1 cellular context compared by ENCODE assay signal in genomic region chr20:43749734-43750294, GRCh38.
TF ChIP-seq lines count a peak whose summit lies in the region.

No MANE protein-coding gene starts in this region.

TF ChIP-seq in GM12878, 131 proteins besides CTCF, POLR2A, EP300 and RAD21 (continued from another document and continues in another):
- TF ChIP-seq PRDM15 (CRISPR knock-in tag; IDR thresholded peaks at IDR 0.05) = no peak
- TF ChIP-seq CHD1 (IDR thresholded peaks at IDR 0.05; ENCODE audit: low read depth, low read length) = no peak
- TF ChIP-seq BRCA1 (IDR thresholded peaks at IDR 0.05; ENCODE audit: low read depth, low read length) = no peak
- TF ChIP-seq PML (IDR thresholded peaks at IDR 0.05; ENCODE audit: low read length) = no peak
- no peak for TF ChIP-seq ZNF622 (IDR thresholded peaks at IDR 0.05)
- TF ChIP-seq WRNIP1 (IDR thresholded peaks at IDR 0.05; ENCODE audit: borderline replicate concordance, low read depth, low read length) = no peak
- TF ChIP-seq SIX5 (IDR thresholded peaks at IDR 0.05; ENCODE audit: low read depth, low read length, severe bottlenecking) = no peak
- TF ChIP-seq RCOR1 (conservative IDR thresholded peaks at IDR 0.05; ENCODE audit: low read depth, low read length) = no peak
- TF ChIP-seq EED (IDR thresholded peaks at IDR 0.05; ENCODE audit: low read depth) = peak; percentile 71
- TF ChIP-seq PBX3 (IDR thresholded peaks at IDR 0.05; ENCODE audit: insufficient replicate concordance, low read depth, low read length) = no peak
- TF ChIP-seq MYC (IDR thresholded peaks at IDR 0.05; ENCODE audit: insufficient read depth, insufficient read length, insufficient replicate concordance, low read length, severe bottlenecking) = no peak
- no peak for TF ChIP-seq HDAC2 (IDR thresholded peaks at IDR 0.05)
- TF ChIP-seq SP1 (IDR thresholded peaks at IDR 0.05; ENCODE audit: low read depth, low read length) = peak; percentile 20
- TF ChIP-seq POLR2AphosphoS2 (IDR thresholded peaks at IDR 0.05; ENCODE audit: low read depth, low read length) = no peak
- TF ChIP-seq POU2F2 (IDR thresholded peaks at IDR 0.05; ENCODE audit: borderline replicate concordance, low read depth, low read length) = peak; percentile 65; the same call in 1 of the 3 replicates
- no peak for TF ChIP-seq YBX1 (IDR thresholded peaks at IDR 0.05)
- TF ChIP-seq USF2 (IDR thresholded peaks at IDR 0.05; ENCODE audit: borderline replicate concordance, low read depth, low read length) = no peak
- TF ChIP-seq TCF12 (IDR thresholded peaks at IDR 0.05; ENCODE audit: low read depth, low read length) = peak; percentile 66; the same call in 1 of the 2 replicates
- no peak for TF ChIP-seq SREBF1 (IDR thresholded peaks at IDR 0.05; ENCODE audit: low read length)
- 0 out of 2 replicates have a peak, but pooled peaks have one; percentile 7 for TF ChIP-seq BCL11A (IDR thresholded peaks at IDR 0.05; ENCODE audit: low read depth, low read length)
- peak; percentile 54 for TF ChIP-seq DPF2 (IDR thresholded peaks at IDR 0.05)
- no peak for TF ChIP-seq NRF1 (conservative IDR thresholded peaks at IDR 0.05; ENCODE audit: low read depth, low read length)
- TF ChIP-seq E2F4 (IDR thresholded peaks at IDR 0.05; ENCODE audit: low read depth, low read length) = no peak
- peak; percentile 41; the same call in 1 of the 2 replicates for TF ChIP-seq TBL1XR1 (IDR thresholded peaks at IDR 0.05; ENCODE audit: low read depth, low read length)
- TF ChIP-seq, protein P1, sequence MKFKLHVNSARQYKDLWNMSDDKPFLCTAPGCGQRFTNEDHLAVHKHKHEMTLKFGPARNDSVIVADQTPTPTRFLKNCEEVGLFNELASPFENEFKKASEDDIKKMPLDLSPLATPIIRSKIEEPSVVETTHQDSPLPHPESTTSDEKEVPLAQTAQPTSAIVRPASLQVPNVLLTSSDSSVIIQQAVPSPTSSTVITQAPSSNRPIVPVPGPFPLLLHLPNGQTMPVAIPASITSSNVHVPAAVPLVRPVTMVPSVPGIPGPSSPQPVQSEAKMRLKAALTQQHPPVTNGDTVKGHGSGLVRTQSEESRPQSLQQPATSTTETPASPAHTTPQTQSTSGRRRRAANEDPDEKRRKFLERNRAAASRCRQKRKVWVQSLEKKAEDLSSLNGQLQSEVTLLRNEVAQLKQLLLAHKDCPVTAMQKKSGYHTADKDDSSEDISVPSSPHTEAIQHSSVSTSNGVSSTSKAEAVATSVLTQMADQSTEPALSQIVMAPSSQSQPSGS (IDR thresholded peaks at IDR 0.05; ENCODE audit: low read length) = no peak
- TF ChIP-seq NFIC (IDR thresholded peaks at IDR 0.05; ENCODE audit: low read depth, low read length) = no peak
- TF ChIP-seq KLF5 (IDR thresholded peaks at IDR 0.05; ENCODE audit: partially characterized antibody) = peak; percentile 58
- no peak for TF ChIP-seq FOXM1 (IDR thresholded peaks at IDR 0.05; ENCODE audit: low read depth, low read length)
- TF ChIP-seq RELA (IDR thresholded peaks at IDR 0.05; ENCODE audit: borderline replicate concordance, partially characterized antibody) = peak; percentile 48
- no peak for TF ChIP-seq NR2C2 (IDR thresholded peaks at IDR 0.05; ENCODE audit: borderline replicate concordance, control insufficient read depth, insufficient read length, low read depth)
- TF ChIP-seq, protein P2, sequence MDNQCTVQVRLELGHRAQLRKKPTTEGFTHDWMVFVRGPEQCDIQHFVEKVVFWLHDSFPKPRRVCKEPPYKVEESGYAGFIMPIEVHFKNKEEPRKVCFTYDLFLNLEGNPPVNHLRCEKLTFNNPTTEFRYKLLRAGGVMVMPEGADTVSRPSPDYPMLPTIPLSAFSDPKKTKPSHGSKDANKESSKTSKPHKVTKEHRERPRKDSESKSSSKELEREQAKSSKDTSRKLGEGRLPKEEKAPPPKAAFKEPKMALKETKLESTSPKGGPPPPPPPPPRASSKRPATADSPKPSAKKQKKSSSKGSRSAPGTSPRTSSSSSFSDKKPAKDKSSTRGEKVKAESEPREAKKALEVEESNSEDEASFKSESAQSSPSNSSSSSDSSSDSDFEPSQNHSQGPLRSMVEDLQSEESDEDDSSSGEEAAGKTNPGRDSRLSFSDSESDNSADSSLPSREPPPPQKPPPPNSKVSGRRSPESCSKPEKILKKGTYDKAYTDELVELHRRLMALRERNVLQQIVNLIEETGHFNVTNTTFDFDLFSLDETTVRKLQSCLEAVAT (IDR thresholded peaks at IDR 0.05) = peak; percentile 45
- TF ChIP-seq ZNF217 (IDR thresholded peaks at IDR 0.05) = no peak
- TF ChIP-seq POLR2AphosphoS5 (IDR thresholded peaks at IDR 0.05; ENCODE audit: low read length) = no peak
- TF ChIP-seq STAT1 (conservative IDR thresholded peaks at IDR 0.05) = no peak
- no peak for TF ChIP-seq SMAD1 (IDR thresholded peaks at IDR 0.05; ENCODE audit: low read depth, partially characterized antibody)
- TF ChIP-seq MTA2 (IDR thresholded peaks at IDR 0.05; ENCODE audit: low read depth) = no peak
- TF ChIP-seq, protein P3, sequence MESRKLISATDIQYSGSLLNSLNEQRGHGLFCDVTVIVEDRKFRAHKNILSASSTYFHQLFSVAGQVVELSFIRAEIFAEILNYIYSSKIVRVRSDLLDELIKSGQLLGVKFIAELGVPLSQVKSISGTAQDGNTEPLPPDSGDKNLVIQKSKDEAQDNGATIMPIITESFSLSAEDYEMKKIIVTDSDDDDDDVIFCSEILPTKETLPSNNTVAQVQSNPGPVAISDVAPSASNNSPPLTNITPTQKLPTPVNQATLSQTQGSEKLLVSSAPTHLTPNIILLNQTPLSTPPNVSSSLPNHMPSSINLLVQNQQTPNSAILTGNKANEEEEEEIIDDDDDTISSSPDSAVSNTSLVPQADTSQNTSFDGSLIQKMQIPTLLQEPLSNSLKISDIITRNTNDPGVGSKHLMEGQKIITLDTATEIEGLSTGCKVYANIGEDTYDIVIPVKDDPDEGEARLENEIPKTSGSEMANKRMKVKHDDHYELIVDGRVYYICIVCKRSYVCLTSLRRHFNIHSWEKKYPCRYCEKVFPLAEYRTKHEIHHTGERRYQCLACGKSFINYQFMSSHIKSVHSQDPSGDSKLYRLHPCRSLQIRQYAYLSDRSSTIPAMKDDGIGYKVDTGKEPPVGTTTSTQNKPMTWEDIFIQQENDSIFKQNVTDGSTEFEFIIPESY (IDR thresholded peaks at IDR 0.05) = no peak
- no peak for TF ChIP-seq BACH1 (IDR thresholded peaks at IDR 0.05; ENCODE audit: borderline replicate concordance)
- TF ChIP-seq, protein P4, sequence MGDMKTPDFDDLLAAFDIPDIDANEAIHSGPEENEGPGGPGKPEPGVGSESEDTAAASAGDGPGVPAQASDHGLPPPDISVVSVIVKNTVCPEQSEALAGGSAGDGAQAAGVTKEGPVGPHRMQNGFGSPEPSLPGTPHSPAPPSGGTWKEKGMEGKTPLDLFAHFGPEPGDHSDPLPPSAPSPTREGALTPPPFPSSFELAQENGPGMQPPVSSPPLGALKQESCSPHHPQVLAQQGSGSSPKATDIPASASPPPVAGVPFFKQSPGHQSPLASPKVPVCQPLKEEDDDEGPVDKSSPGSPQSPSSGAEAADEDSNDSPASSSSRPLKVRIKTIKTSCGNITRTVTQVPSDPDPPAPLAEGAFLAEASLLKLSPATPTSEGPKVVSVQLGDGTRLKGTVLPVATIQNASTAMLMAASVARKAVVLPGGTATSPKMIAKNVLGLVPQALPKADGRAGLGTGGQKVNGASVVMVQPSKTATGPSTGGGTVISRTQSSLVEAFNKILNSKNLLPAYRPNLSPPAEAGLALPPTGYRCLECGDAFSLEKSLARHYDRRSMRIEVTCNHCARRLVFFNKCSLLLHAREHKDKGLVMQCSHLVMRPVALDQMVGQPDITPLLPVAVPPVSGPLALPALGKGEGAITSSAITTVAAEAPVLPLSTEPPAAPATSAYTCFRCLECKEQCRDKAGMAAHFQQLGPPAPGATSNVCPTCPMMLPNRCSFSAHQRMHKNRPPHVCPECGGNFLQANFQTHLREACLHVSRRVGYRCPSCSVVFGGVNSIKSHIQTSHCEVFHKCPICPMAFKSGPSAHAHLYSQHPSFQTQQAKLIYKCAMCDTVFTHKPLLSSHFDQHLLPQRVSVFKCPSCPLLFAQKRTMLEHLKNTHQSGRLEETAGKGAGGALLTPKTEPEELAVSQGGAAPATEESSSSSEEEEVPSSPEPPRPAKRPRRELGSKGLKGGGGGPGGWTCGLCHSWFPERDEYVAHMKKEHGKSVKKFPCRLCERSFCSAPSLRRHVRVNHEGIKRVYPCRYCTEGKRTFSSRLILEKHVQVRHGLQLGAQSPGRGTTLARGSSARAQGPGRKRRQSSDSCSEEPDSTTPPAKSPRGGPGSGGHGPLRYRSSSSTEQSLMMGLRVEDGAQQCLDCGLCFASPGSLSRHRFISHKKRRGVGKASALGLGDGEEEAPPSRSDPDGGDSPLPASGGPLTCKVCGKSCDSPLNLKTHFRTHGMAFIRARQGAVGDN (IDR thresholded peaks at IDR 0.05) = peak; percentile 59; the same call in 1 of the 2 replicates
- TF ChIP-seq FOXK2 (IDR thresholded peaks at IDR 0.05) = no peak
- TF ChIP-seq CBX5 (IDR thresholded peaks at IDR 0.05; ENCODE audit: low read depth) = no peak
- TF ChIP-seq KAT2A (conservative IDR thresholded peaks at IDR 0.05; ENCODE audit: control insufficient read depth, low read depth, low read length) = no peak
- no peak for TF ChIP-seq CBFB (IDR thresholded peaks at IDR 0.05; ENCODE audit: low read depth)
- TF ChIP-seq FOS (IDR thresholded peaks at IDR 0.05; ENCODE audit: borderline replicate concordance, extremely low read depth, insufficient read length) = no peak
- TF ChIP-seq NR2C1 (IDR thresholded peaks at IDR 0.05) = no peak
- TF ChIP-seq, protein P5, sequence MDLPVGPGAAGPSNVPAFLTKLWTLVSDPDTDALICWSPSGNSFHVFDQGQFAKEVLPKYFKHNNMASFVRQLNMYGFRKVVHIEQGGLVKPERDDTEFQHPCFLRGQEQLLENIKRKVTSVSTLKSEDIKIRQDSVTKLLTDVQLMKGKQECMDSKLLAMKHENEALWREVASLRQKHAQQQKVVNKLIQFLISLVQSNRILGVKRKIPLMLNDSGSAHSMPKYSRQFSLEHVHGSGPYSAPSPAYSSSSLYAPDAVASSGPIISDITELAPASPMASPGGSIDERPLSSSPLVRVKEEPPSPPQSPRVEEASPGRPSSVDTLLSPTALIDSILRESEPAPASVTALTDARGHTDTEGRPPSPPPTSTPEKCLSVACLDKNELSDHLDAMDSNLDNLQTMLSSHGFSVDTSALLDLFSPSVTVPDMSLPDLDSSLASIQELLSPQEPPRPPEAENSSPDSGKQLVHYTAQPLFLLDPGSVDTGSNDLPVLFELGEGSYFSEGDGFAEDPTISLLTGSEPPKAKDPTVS (IDR thresholded peaks at IDR 0.05; ENCODE audit: low read depth, low read length) = no peak
- no peak for TF ChIP-seq RELB (IDR thresholded peaks at IDR 0.05; ENCODE audit: low read depth)
